20 cellular contexts compared by ENCODE assay signal in the genomic region with DNA sequence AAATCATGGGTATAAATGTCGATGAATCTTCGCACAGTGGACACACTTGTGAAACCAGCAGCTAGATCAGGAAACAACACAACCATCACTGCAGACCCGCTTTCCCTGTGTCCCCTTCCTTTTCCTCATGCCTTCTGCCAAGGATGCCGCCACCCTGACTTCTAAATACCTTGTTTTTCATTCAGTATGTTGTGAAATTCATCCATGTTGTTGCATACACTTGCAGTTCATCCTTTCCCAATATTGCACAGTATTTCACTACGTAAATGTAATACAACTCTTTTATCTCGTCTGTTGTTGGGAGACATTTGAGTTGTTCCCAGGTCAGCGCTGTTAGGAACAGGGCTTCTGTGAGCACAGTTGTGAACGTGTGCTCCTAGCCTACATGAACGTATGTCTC. TPM values are rescaled to one million over a fixed set of nuclear protein-coding genes. Genes with fewer than 3 reads are reported as not detected.
DNase-seq lines count a peak whose midpoint lies in the region; ATAC-seq, FAIRE-seq and TF ChIP-seq lines count a peak whose summit lies in the region.
"Had no signal": no experiment of that assay in that cellular context is flagged by ENCODE, and none has a peak within 500 bp of the region (broad histone marks: within the 10 kb centered on the region; RNA-seq: fewer than 3 reads in every experiment).

No MANE protein-coding gene starts in this region.

- H3K14ac ChIP-seq in mesenchymal stem cell (ENCODE audit: low read length in 2 of 2), result no peak overlapping the region

- H3K4me3 ChIP-seq in K562 (no peak overlapping the region), mesenchymal stem cell (ENCODE audit: insufficient read depth in 1 of 2, low read depth in 1 of 2, low read length in 2 of 2) (no peak overlapping the region), thyroid gland (replicated peaks in 1 of 3) (no peak overlapping the region), foreskin fibroblast (ENCODE audit: low read depth in 1 of 2, low read length in 2 of 2) (no peak overlapping the region)
- H3K4me3 ChIP-seq: pancreas, right lobe of liver had no signal

- no TSS peak for BruUV-seq in K562 (replicated peaks; lab: Mats Ljungman, UMichigan)

- intact Hi-C loops in natural killer cell (cut with micrococcal nuclease) (no loop called here), K562 (cut with micrococcal nuclease) (no loop called here), thyroid gland (cut with DNase I) (no loop called here)

- TF ChIP-seq CTCF in natural killer cell (IDR thresholded peaks at IDR 0.05) (no peak), K562 (IDR thresholded peaks at IDR 0.05 in 2 of 3, conservative IDR thresholded peaks at IDR 0.05 in 1 of 3; ENCODE audit: insufficient read depth in 2 of 3, low read depth in 1 of 3, low read length in 3 of 3) (no peak), thyroid gland (IDR thresholded peaks at IDR 0.05) (no peak), foreskin fibroblast (IDR thresholded peaks at IDR 0.05; ENCODE audit: low read depth, low read length) (no peak)

- POLR2A ChIA-PET in K562 (lab: Yijun Ruan, JAX), result interaction anchor here (0.6 to 1.5 kb wide), 4 partner anchors 11 to 72 kb away, joined by 3 to 8 read pairs (median 4); no protein-coding TSS in a partner anchor

- peak overlapping the region; percentile 96 to 99 for H3K27ac Mint-ChIP-seq in natural killer cell treated with Interleukin-12 subunit alpha and Interleukin-12 subunit beta and Interleukin-15 and Interleukin-18, amount 100 ng/mL, for 72 hours
- H3K27ac Mint-ChIP-seq in natural killer cell, result no peak overlapping the region

- TF ChIP-seq EP300 in K562 (IDR thresholded peaks at IDR 0.05; ENCODE audit: low read length), result no peak

- in situ Hi-C loops in K562 (cut with MboI), result no loop called here

- no peak overlapping the region for H2AK5ac ChIP-seq in mesenchymal stem cell (ENCODE audit: low read length, severe bottlenecking)

- no peak overlapping the region for H2BK5ac ChIP-seq in mesenchymal stem cell (ENCODE audit: low read depth, low read length, poor library complexity, severe bottlenecking)

- H4K91ac ChIP-seq in mesenchymal stem cell (ENCODE audit: low read length), result no peak overlapping the region

- ATAC-seq in natural killer cell treated with Interleukin-12 subunit alpha and Interleukin-12 subunit beta and Interleukin-15 and Interleukin-18, amount 100 ng/mL, for 72 hours, result no peak
- ATAC-seq in natural killer cell, result no peak
- no peak for ATAC-seq in K562
- no peak for ATAC-seq in HG03565 (IDR thresholded peaks at IDR 0.05; ENCODE audit: unreplicated experiment)
- ATAC-seq: activated T-cell treated with anti-CD3 and anti-CD28 coated beads, Interleukin-2, amount 50 U/mL, for 4 hours; naive thymus-derived CD4-positive, alpha-beta T cell had no signal

- H3K4me3 Mint-ChIP-seq in natural killer cell treated with Interleukin-12 subunit alpha and Interleukin-12 subunit beta and Interleukin-15 and Interleukin-18, amount 100 ng/mL, for 72 hours, result peak overlapping the region; percentile 29
- no peak overlapping the region for H3K4me3 Mint-ChIP-seq in natural killer cell
- H3K4me3 Mint-ChIP-seq: activated naive CD4-positive, alpha-beta T cell treated with anti-CD3 and anti-CD28 coated beads for 36 hours; activated T-cell treated with anti-CD3 and anti-CD28 coated beads, Interleukin-2, amount 50 U/mL, for 4 hours; CD4-positive, alpha-beta memory T cell had no signal

- H3K4me1 ChIP-seq in K562 (replicated peaks in 1 of 2; ENCODE audit: control insufficient read depth in 2 of 2, insufficient read depth in 2 of 2, low read length in 2 of 2) (peaks cover 0 to 18% of the 10 kb centered on the region in 2 experiments; a peak in 4 of 5 replicates), mesenchymal stem cell (ENCODE audit: control insufficient read depth, insufficient read depth, low read depth, low read length) (peaks cover 3% of the 10 kb centered on the region), thyroid gland (peaks cover 0 to 9% of the 10 kb centered on the region in 2 donors)

- H3K4ac ChIP-seq in mesenchymal stem cell (ENCODE audit: low read depth in 1 of 2, low read length in 2 of 2), result no peak overlapping the region

- H3K79me1 ChIP-seq in mesenchymal stem cell (replicated peaks; ENCODE audit: low read length, poor library complexity, severe bottlenecking), result no peaks in the 10 kb centered on the region

- no peaks in the 10 kb centered on the region for H3K79me2 ChIP-seq in K562 (ENCODE audit: control insufficient read depth, insufficient read depth, low read length)

- no peak overlapping the region for H3K4me2 ChIP-seq in K562 (ENCODE audit: insufficient read depth, low read length)
- H3K4me2 ChIP-seq in mesenchymal stem cell (ENCODE audit: low read length, poor library complexity, severe bottlenecking), result no peak overlapping the region

- H3K27me3 ChIP-seq in K562 (ENCODE audit: control insufficient read depth in 2 of 2, insufficient read depth in 2 of 2, low read length in 2 of 2), result no peaks in the 10 kb centered on the region
- H3K27me3 ChIP-seq in mesenchymal stem cell (ENCODE audit: control insufficient read depth in 1 of 2, insufficient read depth in 1 of 2, low read length in 2 of 2), result no peaks in the 10 kb centered on the region
- H3K27me3 ChIP-seq in thyroid gland, result no peaks in the 10 kb centered on the region
- H3K27me3 ChIP-seq: pancreas, right lobe of liver had no signal

- no peak overlapping the region for H3K23ac ChIP-seq in mesenchymal stem cell (ENCODE audit: low read length in 2 of 2)

- no peak for TF ChIP-seq RAD21 in K562 (CRISPR knock-in tag; conservative IDR thresholded peaks at IDR 0.05 in 1 of 2, IDR thresholded peaks at IDR 0.05 in 1 of 2)

- DNase-seq in natural killer cell treated with Interleukin-12 subunit alpha and Interleukin-12 subunit beta and Interleukin-15 and Interleukin-18, amount 100 ng/mL, for 72 hours (ENCODE audit: low spot score), result no peak
- DNase-seq in natural killer cell (no peak), K562 (ENCODE audit: extremely low read depth in 1 of 4, low spot score in 3 of 4) (no peak), mesenchymal stem cell (no peak), thyroid gland (no peak), foreskin fibroblast (no peak)
- DNase-seq: activated naive CD4-positive, alpha-beta T cell treated with anti-CD3 and anti-CD28 coated beads for 36 hours; activated T-cell treated with anti-CD3 and anti-CD28 coated beads, Interleukin-2, amount 50 U/mL, for 4 hours; CD4-positive, alpha-beta memory T cell; erythroblast; kidney; naive thymus-derived CD4-positive, alpha-beta T cell; NCI-H524 treated with DMSO at 0.1 percent for 48 hours; pancreas; right lobe of liver had no signal

- H4K8ac ChIP-seq in mesenchymal stem cell (ENCODE audit: low read length), result no peak overlapping the region

- peaks cover 3 to 5% of the 10 kb centered on the region in 2 donors for H3K27me3 Mint-ChIP-seq in natural killer cell treated with Interleukin-12 subunit alpha and Interleukin-12 subunit beta and Interleukin-15 and Interleukin-18, amount 100 ng/mL, for 72 hours
- peaks cover 5 to 7% of the 10 kb centered on the region in 2 donors for H3K27me3 Mint-ChIP-seq in natural killer cell (ENCODE audit: low read depth in 2 of 2)

- H3K36me3 Mint-ChIP-seq in natural killer cell treated with Interleukin-12 subunit alpha and Interleukin-12 subunit beta and Interleukin-15 and Interleukin-18, amount 100 ng/mL, for 72 hours, result peaks cover 4% of the 10 kb centered on the region
- no peaks in the 10 kb centered on the region for H3K36me3 Mint-ChIP-seq in natural killer cell
- H3K36me3 Mint-ChIP-seq: IgD-negative memory B cell had no signal

- WGBS in K562 (ENCODE audit: insufficient coverage, low coverage, missing lambda C conversion rate), result 87% methylated on average over 9 of the region's 9 CpGs
- 95% methylated on average over 9 of the region's 9 CpGs for WGBS in mesenchymal stem cell
- 93 to 96% methylated on average over 9 of the region's 9 CpGs for WGBS in thyroid gland, 2 donors

- H4K20me1 ChIP-seq in K562 (replicated peaks; ENCODE audit: control insufficient read depth, insufficient read depth, low read length), result no peaks in the 10 kb centered on the region

- peaks cover 4% of the 10 kb centered on the region for H3K9me3 Mint-ChIP-seq in natural killer cell treated with Interleukin-12 subunit alpha and Interleukin-12 subunit beta and Interleukin-15 and Interleukin-18, amount 100 ng/mL, for 72 hours
- no peaks in the 10 kb centered on the region for H3K9me3 Mint-ChIP-seq in natural killer cell
- H3K9me3 Mint-ChIP-seq: activated T-cell treated with anti-CD3 and anti-CD28 coated beads, Interleukin-2, amount 50 U/mL, for 4 hours had no signal

- peaks cover 25 to 31% of the 10 kb centered on the region in 2 donors for H3K4me1 Mint-ChIP-seq in natural killer cell treated with Interleukin-12 subunit alpha and Interleukin-12 subunit beta and Interleukin-15 and Interleukin-18, amount 100 ng/mL, for 72 hours (ENCODE audit: low read depth in 2 of 2)
- peaks cover 9 to 17% of the 10 kb centered on the region in 2 donors for H3K4me1 Mint-ChIP-seq in natural killer cell

- TF ChIP-seq POLR2A in K562 (conservative IDR thresholded peaks at IDR 0.05) (no peak), thyroid gland (IDR thresholded peaks at IDR 0.05) (no peak)

- no peak overlapping the region for H2BK120ac ChIP-seq in mesenchymal stem cell (ENCODE audit: low read depth, low read length)

- H3K9me3 ChIP-seq in K562 (replicated peaks; ENCODE audit: control insufficient read depth, insufficient read depth, low read depth, low read length), result peaks cover 6% of the 10 kb centered on the region; the same call in 1 of the 2 replicates
- no peaks in the 10 kb centered on the region for H3K9me3 ChIP-seq in mesenchymal stem cell (ENCODE audit: control insufficient read depth, low read length)
- H3K9me3 ChIP-seq in thyroid gland, result no peaks in the 10 kb centered on the region
- H3K9me3 ChIP-seq: pancreas, right lobe of liver had no signal

- no peaks in the 10 kb centered on the region for H3K9me1 ChIP-seq in K562 (ENCODE audit: control insufficient read depth, insufficient read depth, low read length)

- no peak overlapping the region for H3K9ac ChIP-seq in K562 (ENCODE audit: insufficient read depth in 1 of 2, low read depth in 2 of 2, low read length in 2 of 2)
- H3K9ac ChIP-seq in mesenchymal stem cell (ENCODE audit: low read length), result peak overlapping the region; percentile 88

- H3K36me3 ChIP-seq in K562 (ENCODE audit: control insufficient read depth, insufficient read depth, low read length), result no peaks in the 10 kb centered on the region
- no peaks in the 10 kb centered on the region for H3K36me3 ChIP-seq in mesenchymal stem cell (ENCODE audit: control insufficient read depth in 1 of 2, insufficient read depth in 2 of 2, low read depth in 1 of 2, low read length in 2 of 2)
- no peaks in the 10 kb centered on the region for H3K36me3 ChIP-seq in thyroid gland
- H3K36me3 ChIP-seq: pancreas, right lobe of liver had no signal

- CTCF ChIA-PET in K562 (lab: Yijun Ruan, JAX; ENCODE audit: low intra/inter-chr PET ratio), result no interaction called here

- H3K18ac ChIP-seq in mesenchymal stem cell (ENCODE audit: low read depth in 1 of 2, low read length in 2 of 2), result no peak overlapping the region

- no peak overlapping the region for H2BK12ac ChIP-seq in mesenchymal stem cell (ENCODE audit: low read length in 2 of 2)

- no peak for FAIRE-seq in K562 (lab: Jason Lieb, UNC)
- FAIRE-seq: frontal cortex, G401.6, H54, kidney, pancreas had no signal

- no peak overlapping the region for H2BK15ac ChIP-seq in mesenchymal stem cell (ENCODE audit: low read depth, poor library complexity, severe bottlenecking)

- H2AFZ ChIP-seq in K562 (ENCODE audit: low read depth, low read length) (no peak overlapping the region; the same call in 1 of the 2 replicates), mesenchymal stem cell (ENCODE audit: low read depth, low read length) (no peak overlapping the region)

- H3K27ac ChIP-seq in K562 (ENCODE audit: extremely low read depth, low read depth, low read length) (no peak overlapping the region), mesenchymal stem cell (ENCODE audit: low read length, poor library complexity, severe bottlenecking) (no peak overlapping the region), thyroid gland (no peak overlapping the region)

RNA-seq across cellular contexts. Expression of gene TLNRD1, which starts 24.2 kb away (rescaled TPM):
- total RNA-seq in natural killer cell treated with Interleukin-12 subunit alpha and Interleukin-12 subunit beta and Interleukin-15 and Interleukin-18, amount 100 ng/mL, for 72 hours, result 10 to 100 TPM; 31.8 to 40.7 TPM
- total RNA-seq in natural killer cell (10 to 100 TPM; 13.4 to 19.6 (median 17.5) TPM), K562 (2014; rRNA removed) (23.4 and 25.4 TPM in 2 replicates), K562 (2014; rRNA removed; fragmentation: Illumina TruSeq; extraction: Trizol) (4.3 and 4.8 TPM in 2 replicates), K562 (2015; rRNA removed; fragmentation: Illumina TruSeq; extraction: Trizol) (5.5 and 5.7 TPM in 2 replicates), K562 (2021) (26.7 and 33.1 TPM in 2 replicates), thyroid gland (10 to 100 TPM; 11.8 to 25.5 (median 19.4) TPM)
- 7.4 and 16.8 TPM in 2 replicates for total RNA-seq in K562 (2011; cell fraction: chromatin; rRNA removed; ENCODE audit: low replicate concordance)
- 17.1 and 29.2 TPM in 2 replicates for total RNA-seq in K562 (2011; cell fraction: nucleolus; rRNA removed)
- 11.0 and 14.4 TPM in 2 replicates for total RNA-seq in K562 (2011; cell fraction: nucleoplasm; rRNA removed)
- polyA plus RNA-seq in K562 (2011; rRNA removed) (4.5 and 9.5 TPM in 2 replicates), K562 (2014; fragmentation: Illumina TruSeq; extraction: Trizol) (4.2 and 4.7 TPM in 2 replicates), K562 (2014; fragmentation: Nextera tagmentation; extraction: Ambion mirVana) (1 to 10 TPM; 1.1 to 1.9 TPM), K562 (2014; rRNA removed) (16.2 and 21.5 TPM in 2 replicates)
- 4.6 and 46.8 TPM in 2 replicates for polyA plus RNA-seq in K562 (2011; cell fraction: cytosol; rRNA removed)
- polyA plus RNA-seq in K562 (2011; cell fraction: nucleus; rRNA removed), result 3.1 and 13.4 TPM in 2 replicates
- polyA plus RNA-seq in K562 (2012), result 11.4 and 15.1 TPM in 2 replicates
- polyA minus RNA-seq in K562 (2011; rRNA and poly(A)+ RNA removed), result 1.9 and 7.4 TPM in 2 replicates
- polyA minus RNA-seq in K562 (2011; cell fraction: cytosol; rRNA and poly(A)+ RNA removed), result 10.8 and 23.4 TPM in 2 replicates
- polyA minus RNA-seq in K562 (2011; cell fraction: nucleus; rRNA and poly(A)+ RNA removed), result 8.1 and 17.0 TPM in 2 replicates
- polyA plus RNA-seq in mesenchymal stem cell (2013, experiment 1 of 2), result 8.8 TPM
- polyA plus RNA-seq in mesenchymal stem cell (2013, experiment 2 of 2), result 9.0 TPM

RNA-seq across cellular contexts. Expression of gene MESD, which starts 35.3 kb away (rescaled TPM):
- total RNA-seq in natural killer cell treated with Interleukin-12 subunit alpha and Interleukin-12 subunit beta and Interleukin-15 and Interleukin-18, amount 100 ng/mL, for 72 hours, result 10 to 100 TPM; 33.7 to 35.6 TPM
- 10 to 100 TPM; 14.7 to 26.0 (median 24.5) TPM for total RNA-seq in natural killer cell
- total RNA-seq in K562 (2011; cell fraction: chromatin; rRNA removed; ENCODE audit: low replicate concordance), result 28.7 and 34.6 TPM in 2 replicates
- total RNA-seq in K562 (2011; cell fraction: nucleolus; rRNA removed), result 24.3 and 27.2 TPM in 2 replicates
- total RNA-seq in K562 (2011; cell fraction: nucleoplasm; rRNA removed), result 38.3 and 58.0 TPM in 2 replicates
- total RNA-seq in K562 (2014; rRNA removed), result 22.8 and 26.5 TPM in 2 replicates
- total RNA-seq in K562 (2014; rRNA removed; fragmentation: Illumina TruSeq; extraction: Trizol), result 28.2 and 31.4 TPM in 2 replicates
- 38.2 and 39.7 TPM in 2 replicates for total RNA-seq in K562 (2015; rRNA removed; fragmentation: Illumina TruSeq; extraction: Trizol)
- 23.9 and 24.1 TPM in 2 replicates for total RNA-seq in K562 (2021)
- polyA plus RNA-seq in K562 (2011; rRNA removed), result 11.5 and 20.0 TPM in 2 replicates
- 9.6 TPM in 2 replicates for polyA plus RNA-seq in K562 (2011; cell fraction: cytosol; rRNA removed)
- 11.6 and 12.9 TPM in 2 replicates for polyA plus RNA-seq in K562 (2011; cell fraction: nucleus; rRNA removed)
- polyA plus RNA-seq in K562 (2012), result 22.1 and 28.2 TPM in 2 replicates
- polyA plus RNA-seq in K562 (2014; fragmentation: Illumina TruSeq; extraction: Trizol), result 27.0 and 29.7 TPM in 2 replicates
- polyA plus RNA-seq in K562 (2014; fragmentation: Nextera tagmentation; extraction: Ambion mirVana), result 10 to 100 TPM; 11.3 to 17.0 TPM
- polyA plus RNA-seq in K562 (2014; rRNA removed), result 18.9 and 20.7 TPM in 2 replicates
- polyA minus RNA-seq in K562 (2011; rRNA and poly(A)+ RNA removed), result 15.6 and 22.3 TPM in 2 replicates
- 12.6 and 14.6 TPM in 2 replicates for polyA minus RNA-seq in K562 (2011; cell fraction: cytosol; rRNA and poly(A)+ RNA removed)
- polyA minus RNA-seq in K562 (2011; cell fraction: nucleus; rRNA and poly(A)+ RNA removed), result 10.2 and 15.2 TPM in 2 replicates
- polyA plus RNA-seq in mesenchymal stem cell (2013, experiment 1 of 2), result 31.1 TPM
- 31.8 TPM for polyA plus RNA-seq in mesenchymal stem cell (2013, experiment 2 of 2)
- 10 to 100 TPM; 53.7 to 74.6 (median 70.9) TPM for total RNA-seq in thyroid gland

Comparison
In these comparisons a context has a peak if more than half of its experiments do, and no peak if none do; other contexts are left out.
1. H3K27ac Mint-ChIP-seq: peak in natural killer cell treated with Interleukin-12 subunit alpha and Interleukin-12 subunit beta and Interleukin-15 and Interleukin-18, amount 100 ng/mL, for 72 hours (2 of 2); none in natural killer cell (0 of 2).